18 cellular contexts compared by ENCODE assay signal in genomic region chr9:84471816-84472215, GRCh38.
DNase-seq lines count a peak whose midpoint lies in the region; ATAC-seq and TF ChIP-seq lines count a peak whose summit lies in the region.
"Had no signal": no experiment of that assay in that cellular context is flagged by ENCODE, and none has a peak within 500 bp of the region (broad histone marks: within the 10 kb centered on the region; RNA-seq: fewer than 3 reads in every experiment).

No MANE protein-coding gene starts in this region.

- TF ChIP-seq CTCF in heart left ventricle (IDR thresholded peaks at IDR 0.05) (no peak), left ventricle myocardium inferior (IDR thresholded peaks at IDR 0.05; ENCODE audit: borderline replicate concordance) (no peak), nephron progenitor cell (IDR thresholded peaks at IDR 0.05) (no peak), thyroid gland (IDR thresholded peaks at IDR 0.05) (no peak)
- TF ChIP-seq CTCF in CD8-positive, alpha-beta T cell (IDR thresholded peaks at IDR 0.05): no peak

- TF ChIP-seq POLR2A in heart left ventricle (IDR thresholded peaks at IDR 0.05): no peak
- TF ChIP-seq POLR2A in thyroid gland (IDR thresholded peaks at IDR 0.05): no peak

- peak; percentile 85 for ATAC-seq in Right ventricle myocardium inferior
- ATAC-seq in heart left ventricle: no peak
- ATAC-seq in CD8-positive, alpha-beta T cell: no peak
- ATAC-seq: A549 had no signal

- H3K4me3 ChIP-seq in heart left ventricle (no peak overlapping the region), left ventricle myocardium inferior (no peak overlapping the region), thyroid gland (replicated peaks in 1 of 3) (no peak overlapping the region)
- H3K4me3 ChIP-seq in CD8-positive, alpha-beta T cell (ENCODE audit: low read depth, low read length): no peak overlapping the region
- H3K4me3 ChIP-seq: A549, GM23248, HAP-1 had no signal

- WGBS in heart left ventricle, 4 donors: 39 to 61% (median 57%) methylated on average over 2 of the region's 2 CpGs
- WGBS in thyroid gland, 2 donors: 41 to 46% methylated on average over 2 of the region's 2 CpGs

- no peaks in the 10 kb centered on the region for H3K27me3 Mint-ChIP-seq in nephron progenitor cell (ENCODE audit: low read depth, poor library complexity)
- H3K27me3 Mint-ChIP-seq in CD8-positive, alpha-beta T cell (ENCODE audit: low read depth): peaks cover 6% of the 10 kb centered on the region

- H3K27ac Mint-ChIP-seq in nephron progenitor cell: peak overlapping the region; percentile 90
- H3K27ac Mint-ChIP-seq in CD8-positive, alpha-beta T cell: no peak overlapping the region
- H3K27ac Mint-ChIP-seq: CD4-positive, alpha-beta T cell had no signal

- CTCF ChIA-PET in CD8-positive, alpha-beta T cell (lab: Charles Lee): interaction anchor here (1.4 kb wide), 1 partner anchor 10 kb away, joined by 3 read pairs; no protein-coding TSS in a partner anchor

- H3K36me3 ChIP-seq in heart left ventricle: no peaks in the 10 kb centered on the region
- no peaks in the 10 kb centered on the region for H3K36me3 ChIP-seq in left ventricle myocardium inferior
- H3K36me3 ChIP-seq in thyroid gland: no peaks in the 10 kb centered on the region
- H3K36me3 ChIP-seq in CD8-positive, alpha-beta T cell (ENCODE audit: insufficient read depth, low read length): no peaks in the 10 kb centered on the region
- H3K36me3 ChIP-seq: HAP-1 had no signal

- intact Hi-C loops in Right ventricle myocardium inferior (cut with DNase I): no loop called here
- intact Hi-C loops in heart left ventricle (cut with DNase I): no loop called here
- intact Hi-C loops in left ventricle myocardium inferior (cut with micrococcal nuclease): no loop called here
- intact Hi-C loops in thyroid gland (cut with DNase I): no loop called here
- intact Hi-C loops in CD8-positive, alpha-beta T cell (cut with DNase I, micrococcal nuclease): no loop called here

- peaks cover 6% of the 10 kb centered on the region for H3K36me3 Mint-ChIP-seq in nephron progenitor cell (ENCODE audit: low read depth)
- no peaks in the 10 kb centered on the region for H3K36me3 Mint-ChIP-seq in CD8-positive, alpha-beta T cell

- H3K4me1 ChIP-seq in heart left ventricle: no peaks in the 10 kb centered on the region
- peaks cover 4% of the 10 kb centered on the region for H3K4me1 ChIP-seq in left ventricle myocardium inferior
- H3K4me1 ChIP-seq in thyroid gland: peaks cover 0 to 10% of the 10 kb centered on the region in 2 donors
- no peaks in the 10 kb centered on the region for H3K4me1 ChIP-seq in CD8-positive, alpha-beta T cell (ENCODE audit: insufficient read depth, low read length)
- H3K4me1 ChIP-seq: A549, HAP-1 had no signal

- H3K27ac ChIP-seq in heart left ventricle (peak overlapping the region in 1 of 12 donors; percentile 29), left ventricle myocardium inferior (replicated peaks) (peak overlapping the region; percentile 40), thyroid gland (peak overlapping the region; percentile 12 to 68 (median 23))
- no peak overlapping the region for H3K27ac ChIP-seq in CD8-positive, alpha-beta T cell (ENCODE audit: low read depth, low read length)
- H3K27ac ChIP-seq: 22Rv1, A549, C4-2B, GM23248, HL-60 had no signal

- POLR2A ChIA-PET in CD8-positive, alpha-beta T cell (lab: Charles Lee): no interaction called here

- DNase-seq in Right ventricle myocardium inferior (ENCODE audit: missing footprints) (no peak), heart left ventricle (no peak), left ventricle myocardium inferior (no peak), nephron progenitor cell (no peak), thyroid gland (no peak), dermis blood vessel endothelial cell (no peak)
- DNase-seq in CD8-positive, alpha-beta T cell: no peak
- DNase-seq: AML-193; CD4-positive, alpha-beta T cell; DMS153; DMS79; GDM1; GM23248 had no signal

- H3K4me1 Mint-ChIP-seq in nephron progenitor cell: peaks cover 33% of the 10 kb centered on the region
- H3K4me1 Mint-ChIP-seq in CD8-positive, alpha-beta T cell (ENCODE audit: low read depth): no peaks in the 10 kb centered on the region

- H3K9me3 ChIP-seq in heart left ventricle (peaks cover 0 to 8% (median 0%) of the 10 kb centered on the region in 12 donors), left ventricle myocardium inferior (replicated peaks) (peaks cover 7% of the 10 kb centered on the region), thyroid gland (no peaks in the 10 kb centered on the region)
- H3K9me3 ChIP-seq in CD8-positive, alpha-beta T cell (ENCODE audit: low read length): no peaks in the 10 kb centered on the region
- H3K9me3 ChIP-seq: HAP-1 had no signal

- H3K27me3 ChIP-seq in heart left ventricle (no peaks in the 10 kb centered on the region), left ventricle myocardium inferior (ENCODE audit: low read depth) (no peaks in the 10 kb centered on the region), thyroid gland (no peaks in the 10 kb centered on the region)
- H3K27me3 ChIP-seq in CD8-positive, alpha-beta T cell (ENCODE audit: insufficient read depth, low read length): no peaks in the 10 kb centered on the region

- H3K4me3 Mint-ChIP-seq in nephron progenitor cell: peak overlapping the region; percentile 30
- no peak overlapping the region for H3K4me3 Mint-ChIP-seq in CD8-positive, alpha-beta T cell
- H3K4me3 Mint-ChIP-seq: CD4-positive, alpha-beta T cell had no signal

- H3K9me3 Mint-ChIP-seq in nephron progenitor cell: peaks cover 35% of the 10 kb centered on the region
- H3K9me3 Mint-ChIP-seq in CD8-positive, alpha-beta T cell: no peaks in the 10 kb centered on the region
- H3K9me3 Mint-ChIP-seq: CD4-positive, alpha-beta T cell had no signal
